9 cellular contexts compared by ENCODE assay signal in the genomic region with DNA sequence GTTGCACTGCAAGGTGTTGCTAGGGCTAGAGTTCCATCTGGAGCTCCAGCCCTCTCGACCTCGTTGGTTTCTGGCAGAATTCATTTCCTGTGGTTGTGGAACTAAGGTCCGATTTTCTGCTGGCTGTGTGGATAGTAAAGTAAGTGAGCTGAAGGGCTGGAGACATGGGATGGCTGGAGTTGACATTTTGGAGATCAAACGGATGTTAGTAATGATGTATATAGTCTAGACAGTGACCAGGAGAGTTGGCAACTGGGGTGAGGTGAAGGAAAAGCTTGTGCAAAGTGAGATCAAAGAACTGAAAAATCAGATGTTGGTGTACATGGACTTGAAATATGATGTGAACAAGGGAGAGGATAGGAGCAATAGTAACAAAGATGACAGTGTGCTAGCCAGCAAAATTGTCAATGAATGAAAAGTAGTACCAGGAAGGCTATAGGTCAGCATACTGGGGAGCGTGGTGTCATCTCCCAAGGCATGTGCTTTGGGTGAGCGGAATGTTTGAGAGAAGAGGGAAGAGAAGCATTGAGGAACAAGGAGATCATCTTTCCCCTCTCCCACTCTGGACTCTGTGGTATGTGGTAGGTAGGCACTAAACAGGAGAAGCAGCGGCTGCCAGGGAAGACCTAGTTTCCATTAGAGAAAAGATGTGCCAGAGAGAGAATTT. TPM values are rescaled to one million over a fixed set of nuclear protein-coding genes. Genes with fewer than 3 reads are reported as not detected.
DNase-seq lines count a peak whose midpoint lies in the region; ATAC-seq and TF ChIP-seq lines count a peak whose summit lies in the region.
"Had no signal": no experiment of that assay in that cellular context is flagged by ENCODE, and none has a peak within 500 bp of the region (broad histone marks: within the 10 kb centered on the region; RNA-seq: fewer than 3 reads in every experiment).

No MANE protein-coding gene starts in this region.

- H3K9me3 ChIP-seq in DOHH2 (ENCODE audit: control insufficient read depth, insufficient read depth, low read length) (no peaks in the 10 kb centered on the region), upper lobe of right lung (no peaks in the 10 kb centered on the region)

- H3K27ac ChIP-seq in DOHH2 (ENCODE audit: low read depth, low read length) (peak overlapping the region; percentile 93), upper lobe of right lung (no peak overlapping the region)

- peaks cover 14% of the 10 kb centered on the region for H3F3A ChIP-seq in DOHH2 (ENCODE audit: control insufficient read depth, insufficient read depth)

- no peaks in the 10 kb centered on the region for H3K9me3 Mint-ChIP-seq in activated T-helper 2 cell treated with anti-CD3 and anti-CD28 coated beads, Interferon-gamma antibody, Interleukin-2, Interleukin-4, amounts not matched to agents 10 μg/mL and 5 μg/mL and 100 μg/mL, durations not matched to agents 14 hours and 24 hours and 36 hours

- H3K4me1 Mint-ChIP-seq in activated T-helper 2 cell treated with anti-CD3 and anti-CD28 coated beads, Interferon-gamma antibody, Interleukin-2, Interleukin-4, amounts not matched to agents 10 μg/mL and 5 μg/mL and 100 μg/mL, durations not matched to agents 14 hours and 24 hours and 36 hours (ENCODE audit: low read depth), result peaks cover 39% of the 10 kb centered on the region

- H3K36me3 ChIP-seq in DOHH2 (ENCODE audit: control insufficient read depth, low read length), result peaks cover 68% of the 10 kb centered on the region
- peaks cover 7% of the 10 kb centered on the region for H3K36me3 ChIP-seq in upper lobe of right lung

- H3K4me3 ChIP-seq in DOHH2 (ENCODE audit: low read length) (peak overlapping the region; percentile 64), upper lobe of right lung (no peak overlapping the region)

- H3K4me3 Mint-ChIP-seq in activated T-helper 2 cell treated with anti-CD3 and anti-CD28 coated beads, Interferon-gamma antibody, Interleukin-2, Interleukin-4, amounts not matched to agents 10 μg/mL and 5 μg/mL and 100 μg/mL, durations not matched to agents 14 hours and 24 hours and 36 hours (ENCODE audit: low read depth), result no peak overlapping the region

- peaks cover 88% of the 10 kb centered on the region for H3K79me2 ChIP-seq in DOHH2 (ENCODE audit: control insufficient read depth, low read length)

- H4K20me1 ChIP-seq in DOHH2 (ENCODE audit: control insufficient read depth, insufficient read depth, low read depth, low read length), result no peaks in the 10 kb centered on the region

- ATAC-seq in GM19372 (IDR thresholded peaks at IDR 0.05; ENCODE audit: low read depth, unreplicated experiment), result peak; percentile 27
- ATAC-seq in HG02973 (IDR thresholded peaks at IDR 0.05; ENCODE audit: unreplicated experiment), result peak; percentile 24
- ATAC-seq in upper lobe of right lung, result no peak
- ATAC-seq: activated CD4-positive, CD25-positive, alpha-beta regulatory T cell treated with anti-CD3 and anti-CD28 coated beads, Interleukin-2, amount 50 U/mL, for 24 hours had no signal

- peak overlapping the region; percentile 77 for H3K4me2 ChIP-seq in DOHH2 (ENCODE audit: low read length)

- H3K27me3 ChIP-seq in DOHH2 (ENCODE audit: control insufficient read depth, low read length) (no peaks in the 10 kb centered on the region; the same call in 1 of the 2 replicates), upper lobe of right lung (no peaks in the 10 kb centered on the region)

- DNase-seq in activated T-helper 2 cell treated with anti-CD3 and anti-CD28 coated beads, Interferon-gamma antibody, Interleukin-2, Interleukin-4, amounts not matched to agents 10 μg/mL and 5 μg/mL and 100 μg/mL, durations not matched to agents 14 hours and 24 hours and 36 hours (ENCODE audit: low spot score), result no peak
- DNase-seq in cortex of kidney (lab: John Stamatoyannopoulos, UW) (no peak), upper lobe of right lung (no peak)
- no peak for DNase-seq in activated naive CD4-positive, alpha-beta T cell treated with Interleukin-2 at 50 U/mL for 16 hours
- DNase-seq in stimulated activated CD4-positive, alpha-beta T cell treated with anti-CD3 and anti-CD28 coated beads, Interleukin-4, amount 100 ng/mL, for 1 hour, result no peak

- H3K9me2 ChIP-seq in DOHH2 (replicated peaks; ENCODE audit: control insufficient read depth, low read length), result no peaks in the 10 kb centered on the region

- peaks cover 47% of the 10 kb centered on the region for H3K36me3 Mint-ChIP-seq in activated T-helper 2 cell treated with anti-CD3 and anti-CD28 coated beads, Interferon-gamma antibody, Interleukin-2, Interleukin-4, amounts not matched to agents 10 μg/mL and 5 μg/mL and 100 μg/mL, durations not matched to agents 14 hours and 24 hours and 36 hours (ENCODE audit: low read depth)

- TF ChIP-seq CTCF in DOHH2 (IDR thresholded peaks at IDR 0.05; ENCODE audit: low read depth, low read length, poor library complexity, severe bottlenecking) (no peak), upper lobe of right lung (IDR thresholded peaks at IDR 0.05) (no peak)

- H3K27me3 Mint-ChIP-seq in activated T-helper 2 cell treated with anti-CD3 and anti-CD28 coated beads, Interferon-gamma antibody, Interleukin-2, Interleukin-4, amounts not matched to agents 10 μg/mL and 5 μg/mL and 100 μg/mL, durations not matched to agents 14 hours and 24 hours and 36 hours (ENCODE audit: low read depth), result no peaks in the 10 kb centered on the region

- peak overlapping the region; percentile 7 for H3K27ac Mint-ChIP-seq in activated T-helper 2 cell treated with anti-CD3 and anti-CD28 coated beads, Interferon-gamma antibody, Interleukin-2, Interleukin-4, amounts not matched to agents 10 μg/mL and 5 μg/mL and 100 μg/mL, durations not matched to agents 14 hours and 24 hours and 36 hours

- intact Hi-C loops in activated T-helper 2 cell treated with anti-CD3 and anti-CD28 coated beads, Interferon-gamma antibody, Interleukin-2, Interleukin-4, amounts not matched to agents 10 μg/mL and 5 μg/mL and 100 μg/mL, durations not matched to agents 14 hours and 24 hours and 36 hours (cut with micrococcal nuclease), result no loop called here
- intact Hi-C loops in upper lobe of right lung (cut with DNase I), result no loop called here

- H3K4me1 ChIP-seq in DOHH2 (ENCODE audit: control insufficient read depth, low read length) (peaks cover 81% of the 10 kb centered on the region), upper lobe of right lung (no peaks in the 10 kb centered on the region)

RNA-seq across cellular contexts. Expression of gene QRSL1, which starts 7.8 kb away (rescaled TPM):
- total RNA-seq in activated T-helper 2 cell treated with anti-CD3 and anti-CD28 coated beads, Interferon-gamma antibody, Interleukin-2, Interleukin-4, amounts not matched to agents 10 μg/mL and 5 μg/mL and 100 μg/mL, durations not matched to agents 14 hours and 24 hours and 36 hours, result 18.9 and 21.8 TPM in 2 replicates
- total RNA-seq in upper lobe of right lung, result 11.8 TPM

RNA-seq across cellular contexts. Expression of gene RTN4IP1, which starts 7.9 kb away (rescaled TPM):
- 6.4 and 7.9 TPM in 2 replicates for total RNA-seq in activated T-helper 2 cell treated with anti-CD3 and anti-CD28 coated beads, Interferon-gamma antibody, Interleukin-2, Interleukin-4, amounts not matched to agents 10 μg/mL and 5 μg/mL and 100 μg/mL, durations not matched to agents 14 hours and 24 hours and 36 hours
- total RNA-seq in upper lobe of right lung, result 3.2 TPM
